Comparison of ENCODE assay signal across 20 cellular contexts in the genomic region with DNA sequence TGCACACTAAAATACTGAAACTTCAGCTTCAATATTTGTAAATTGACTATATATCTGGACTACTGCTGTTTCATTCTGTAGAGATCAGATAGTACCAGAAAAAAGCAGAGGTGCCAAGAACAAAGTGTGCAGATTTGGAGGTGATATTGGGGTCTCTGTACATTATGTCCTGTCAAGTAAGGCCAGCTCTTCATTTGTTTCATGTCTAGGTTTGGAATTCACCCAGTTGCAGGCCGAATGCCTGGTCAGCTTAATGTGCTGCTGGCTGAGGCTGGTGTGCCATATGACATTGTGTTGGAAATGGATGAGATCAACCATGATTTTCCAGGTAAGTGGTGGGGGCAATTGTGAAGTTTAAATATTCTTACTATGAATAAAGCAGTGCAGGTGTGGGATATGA.
"Had no signal": no experiment of that assay in that cellular context is flagged by ENCODE, and none has a peak within 500 bp of the region (broad histone marks: within the 10 kb centered on the region; RNA-seq: fewer than 3 reads in every experiment).

No MANE protein-coding gene starts in this region.

- H3K4me3 ChIP-seq: gastrocnemius medialis, lower lobe of right lung had no signal

- DNase-seq: activated B cell treated with CpG ODN at 0.5 μM for 24 hours; activated CD4-positive, alpha-beta memory T cell treated with anti-CD3 and anti-CD28 coated beads, Interleukin-2, amount 10 ng/mL, durations not matched to agents 7 days and 5 days; activated CD4-positive, alpha-beta T cell treated with anti-CD3 and anti-CD28 coated beads for 4 hours; activated naive CD4-positive, alpha-beta T cell; activated naive CD8-positive, alpha-beta T cell treated with anti-CD3 and anti-CD28 coated beads for 36 hours; activated T-cell treated with anti-CD3 and anti-CD28 coated beads, Interleukin-2, amount 50 U/mL, for 1 hour; amniotic stem cell; central memory CD4-positive, alpha-beta T cell; effector CD4-positive, alpha-beta T cell; gastrocnemius medialis; immature natural killer cell; kidney glomerular epithelial cell; lower lobe of right lung; natural killer cell; posterior cingulate gyrus; retina; stimulated activated CD4-positive, alpha-beta T cell treated with anti-CD3 and anti-CD28 coated beads, Interleukin-2, amount 100 ng/mL, for 24 hours; stimulated activated naive CD4-positive, alpha-beta T cell treated with Interleukin-2 at 50 U/mL for 16 hours; trophoblast cell had no signal

- ATAC-seq: activated T-helper 17 cell treated with anti-CD3 and anti-CD28 coated beads, Interleukin-2, amount 50 U/mL, for 72 hours; lower lobe of right lung; natural killer cell had no signal

- H3K4me1 ChIP-seq: lower lobe of right lung had no signal

- H3K27ac Mint-ChIP-seq: activated B cell treated with CpG ODN at 0.5 μM for 24 hours; activated CD4-positive, alpha-beta memory T cell treated with anti-CD3 and anti-CD28 coated beads, Interleukin-2, amount 10 ng/mL, durations not matched to agents 7 days and 5 days; activated naive CD8-positive, alpha-beta T cell treated with anti-CD3 and anti-CD28 coated beads for 36 hours; activated T-helper 17 cell treated with anti-CD3 and anti-CD28 coated beads, Interleukin-2, amount 50 U/mL, for 72 hours had no signal

- H3K27me3 Mint-ChIP-seq: activated B cell treated with CpG ODN at 0.5 μM for 24 hours; activated CD4-positive, alpha-beta memory T cell treated with anti-CD3 and anti-CD28 coated beads, Interleukin-2, amount 10 ng/mL, durations not matched to agents 7 days and 5 days; activated naive CD8-positive, alpha-beta T cell treated with anti-CD3 and anti-CD28 coated beads for 36 hours; activated T-helper 17 cell treated with anti-CD3 and anti-CD28 coated beads, Interleukin-2, amount 50 U/mL, for 72 hours had no signal

- H3K9me3 Mint-ChIP-seq: immature natural killer cell had no signal

- H3K9me3 ChIP-seq: gastrocnemius medialis, lower lobe of right lung had no signal

- H3K4me1 Mint-ChIP-seq: activated B cell treated with CpG ODN at 0.5 μM for 24 hours; activated CD4-positive, alpha-beta memory T cell treated with anti-CD3 and anti-CD28 coated beads, Interleukin-2, amount 10 ng/mL, durations not matched to agents 7 days and 5 days had no signal

- H3K4me3 Mint-ChIP-seq: activated B cell treated with CpG ODN at 0.5 μM for 24 hours; activated CD4-positive, alpha-beta memory T cell treated with anti-CD3 and anti-CD28 coated beads, Interleukin-2, amount 10 ng/mL, durations not matched to agents 7 days and 5 days; activated naive CD8-positive, alpha-beta T cell treated with anti-CD3 and anti-CD28 coated beads for 36 hours; activated T-helper 17 cell treated with anti-CD3 and anti-CD28 coated beads, Interleukin-2, amount 50 U/mL, for 72 hours; immature natural killer cell; natural killer cell had no signal

- H3K27ac ChIP-seq: lower lobe of right lung had no signal

- H3K27me3 ChIP-seq: gastrocnemius medialis had no signal
